In the genomic region with DNA sequence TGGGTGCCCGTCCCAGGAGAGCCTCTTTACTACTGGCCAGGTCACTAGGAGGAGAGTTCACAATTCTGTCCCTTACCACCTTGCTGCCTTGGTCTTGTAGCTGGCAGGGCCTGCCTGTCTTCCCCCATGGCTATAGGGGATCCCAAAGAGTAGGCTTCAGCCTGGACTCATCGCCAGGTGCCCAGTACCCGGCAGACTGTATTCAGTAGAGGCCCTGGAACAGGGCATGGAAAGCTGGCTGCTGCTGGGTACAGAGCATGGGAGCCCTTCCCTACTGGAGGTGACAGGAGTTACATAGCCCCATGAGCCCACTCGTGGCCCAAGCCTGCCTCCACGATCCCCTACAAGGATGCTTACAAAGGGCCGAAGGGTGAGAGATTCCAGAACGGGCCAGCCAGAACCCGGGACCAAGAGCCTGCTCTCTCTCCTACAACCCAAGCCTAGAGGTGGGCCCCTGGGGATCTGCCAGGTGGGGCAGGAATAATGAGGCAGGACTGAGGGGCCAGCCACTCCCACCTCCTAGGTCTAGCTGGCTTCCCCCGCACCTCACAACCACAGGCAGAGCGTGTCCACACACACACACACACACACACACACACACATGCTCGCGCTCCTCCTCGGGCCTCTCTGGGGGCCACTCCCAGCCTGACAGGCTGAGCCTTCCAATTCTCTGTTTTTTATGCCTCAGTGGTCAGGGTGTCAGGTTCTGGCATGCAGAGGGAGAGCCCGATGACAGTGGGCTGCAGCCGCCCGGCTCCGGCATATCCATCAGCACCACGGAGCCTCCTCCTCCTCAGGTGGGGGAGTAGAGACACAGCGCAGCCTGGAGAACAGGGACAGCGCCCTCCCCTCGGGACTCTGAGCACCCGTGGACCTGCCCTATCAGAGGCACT, we compare ENCODE assay signal across 17 cellular contexts.
DNase-seq lines count a peak whose midpoint lies in the region; ATAC-seq and TF ChIP-seq lines count a peak whose summit lies in the region.
"Had no signal": no experiment of that assay in that cellular context is flagged by ENCODE, and none has a peak within 500 bp of the region (broad histone marks: within the 10 kb centered on the region; RNA-seq: fewer than 3 reads in every experiment).

No MANE protein-coding gene starts in this region.

- peak; percentile 25 for ATAC-seq in esophagus mucosa
- ATAC-seq in HG02938 (IDR thresholded peaks at IDR 0.05; ENCODE audit: unreplicated experiment), result no peak
- ATAC-seq in HG02852 (IDR thresholded peaks at IDR 0.05; ENCODE audit: unreplicated experiment), result no peak
- no peak for ATAC-seq in GM21737 (IDR thresholded peaks at IDR 0.05; ENCODE audit: unreplicated experiment)
- ATAC-seq: body of pancreas, left cardiac atrium had no signal

- H2AK5ac ChIP-seq in neuronal stem cell (ENCODE audit: low read depth, low read length), result peak overlapping the region; percentile 91

- H2BK12ac ChIP-seq in neuronal stem cell (ENCODE audit: low read length), result peak overlapping the region; percentile 36

- H2BK15ac ChIP-seq in neuronal stem cell (ENCODE audit: low read length), result no peak overlapping the region

- H3K36me3 ChIP-seq in neuronal stem cell (replicated peaks in 1 of 2; ENCODE audit: control insufficient read depth in 2 of 2, insufficient read depth in 2 of 2, low read length in 2 of 2), result peaks cover 0 to 58% of the 10 kb centered on the region in 2 donors
- no peaks in the 10 kb centered on the region for H3K36me3 ChIP-seq in tibial artery
- H3K36me3 ChIP-seq: transverse colon had no signal

- H2AFZ ChIP-seq in neuronal stem cell (ENCODE audit: low read length), result no peak overlapping the region
- H2AFZ ChIP-seq: parathyroid adenoma had no signal

- H3K14ac ChIP-seq in neuronal stem cell (ENCODE audit: low read length), result peak overlapping the region; percentile 32

- H3K23ac ChIP-seq in neuronal stem cell (ENCODE audit: low read depth, low read length, poor library complexity), result no peak overlapping the region

- H3K27ac ChIP-seq in neuronal stem cell (replicated peaks; ENCODE audit: low read length) (no peak overlapping the region), tibial artery (no peak overlapping the region)
- H3K27ac ChIP-seq: BLaER1, body of pancreas, parathyroid adenoma, transverse colon had no signal

- peak overlapping the region; percentile 19 for H3K4me2 ChIP-seq in neuronal stem cell (ENCODE audit: insufficient read depth, low read length, poor library complexity, severe bottlenecking)
- H3K4me2 ChIP-seq: BLaER1, smooth muscle cell had no signal

- H3K79me1 ChIP-seq in neuronal stem cell (ENCODE audit: low read depth, low read length), result no peaks in the 10 kb centered on the region

- DNase-seq in NCI-H1694 (lab: John Stamatoyannopoulos, UW) (peak; percentile 63), NCI-H446 (lab: John Stamatoyannopoulos, UW) (peak; percentile 22 to 64), neuronal stem cell (ENCODE audit: low spot score) (peak; percentile 67), tibial artery (no peak)
- DNase-seq: activated CD4-positive, alpha-beta T cell treated with anti-CD3 and anti-CD28 coated beads, Interleukin-2, amount 10 ng/mL, durations not matched to agents 7 days and 5 days; body of pancreas; dermis blood vessel endothelial cell; left cardiac atrium; NCI-H510A; transverse colon had no signal

- H2BK5ac ChIP-seq in neuronal stem cell (ENCODE audit: low read length), result peak overlapping the region; percentile 12

- no peak for TF ChIP-seq CTCF in tibial artery (IDR thresholded peaks at IDR 0.05)

- H3K27me3 ChIP-seq in neuronal stem cell (ENCODE audit: control insufficient read depth in 3 of 3, insufficient read depth in 3 of 3, low read depth in 1 of 3, low read length in 3 of 3) (no peaks in the 10 kb centered on the region), tibial artery (peaks cover 0 to 39% of the 10 kb centered on the region in 2 donors)
- H3K27me3 ChIP-seq: BLaER1, body of pancreas, transverse colon had no signal

- peak overlapping the region; percentile 76 for H4K91ac ChIP-seq in neuronal stem cell (ENCODE audit: low read depth, low read length, poor library complexity)

- intact Hi-C loops in tibial artery (cut with DNase I; ENCODE audit: low total_unique reads), result no loop called here

- H3K9ac ChIP-seq in neuronal stem cell (ENCODE audit: low read depth, low read length, poor library complexity), result no peak overlapping the region
- H3K9ac ChIP-seq: BLaER1, parathyroid adenoma had no signal

- H2BK120ac ChIP-seq in neuronal stem cell (ENCODE audit: low read depth, low read length), result peak overlapping the region; percentile 52

- no peak overlapping the region for H3K4me3 ChIP-seq in neuronal stem cell (ENCODE audit: low read length in 2 of 2)
- H3K4me3 ChIP-seq in tibial artery, result no peak overlapping the region
- H3K4me3 ChIP-seq: BLaER1, body of pancreas, smooth muscle cell, transverse colon had no signal

- no peak overlapping the region for H4K8ac ChIP-seq in neuronal stem cell (ENCODE audit: low read depth, low read length)

- peak overlapping the region; percentile 84 for H3K18ac ChIP-seq in neuronal stem cell (ENCODE audit: low read length)

- WGBS in neuronal stem cell (ENCODE audit: extremely low coverage in 2 of 2, insufficient read length in 2 of 2, insufficient replicate concordance in 1 of 2), 2 donors, result no CpG with 5 or more reads among the region's 22 CpGs

- peak overlapping the region; percentile 30 for H3K4ac ChIP-seq in neuronal stem cell (ENCODE audit: low read length)

- peaks cover 7 to 14% of the 10 kb centered on the region in 2 donors for H3K4me1 ChIP-seq in neuronal stem cell (ENCODE audit: control insufficient read depth in 2 of 2, insufficient read depth in 1 of 2, low read depth in 1 of 2, low read length in 2 of 2)
- H3K4me1 ChIP-seq in tibial artery, result no peaks in the 10 kb centered on the region
- H3K4me1 ChIP-seq: body of pancreas, parathyroid adenoma, transverse colon had no signal

- no peaks in the 10 kb centered on the region for H3K9me3 ChIP-seq in neuronal stem cell (replicated peaks in 1 of 2; ENCODE audit: control insufficient read depth in 2 of 2, insufficient read depth in 1 of 2, low read depth in 1 of 2, low read length in 2 of 2)
- H3K9me3 ChIP-seq in tibial artery, result no peaks in the 10 kb centered on the region
- H3K9me3 ChIP-seq: BLaER1, body of pancreas, transverse colon had no signal

Comparison
In these comparisons a context has a peak if more than half of its experiments do, and no peak if none do; other contexts are left out.
1. DNase-seq: peak in NCI-H1694 (single experiment), NCI-H446 (2 of 2) and neuronal stem cell (single experiment); none in tibial artery (0 of 2).